Comparison of ENCODE assay signal across 12 cellular contexts in genomic region chr13:48402325-48402962, GRCh38. TPM values are rescaled to one million over a fixed set of nuclear protein-coding genes. Genes with fewer than 3 reads are reported as not detected.
A peak's percentile ranks its signal among the peaks of the same experiment; 100 is the strongest.
DNase-seq lines count a peak whose midpoint lies in the region; ATAC-seq and TF ChIP-seq lines count a peak whose summit lies in the region.
"Had no signal": no experiment of that assay in that cellular context is flagged by ENCODE, and none has a peak within 500 bp of the region (broad histone marks: within the 10 kb centered on the region; RNA-seq: fewer than 3 reads in every experiment).

No MANE protein-coding gene starts in this region.

- TF ChIP-seq CTCF in upper lobe of left lung (IDR thresholded peaks at IDR 0.05), result no peak

- peaks cover 29 to 68% (median 44%) of the 10 kb centered on the region in 4 donors for H3K4me1 ChIP-seq in upper lobe of left lung
- H3K4me1 ChIP-seq: SJCRH30 had no signal

- 65 to 76% methylated on average over 3 of the region's 3 CpGs for WGBS in upper lobe of left lung, 2 donors

- H3K4me3 ChIP-seq in upper lobe of left lung, result no peak overlapping the region
- H3K4me3 ChIP-seq: SJCRH30 had no signal

- no peaks in the 10 kb centered on the region for H3K27me3 ChIP-seq in upper lobe of left lung
- H3K27me3 ChIP-seq: SJCRH30 had no signal

- DNase-seq in Right ventricle myocardium superior, result no peak
- DNase-seq in cardiac septum (ENCODE audit: low spot score), result no peak
- DNase-seq in activated T-cell treated with anti-CD3 and anti-CD28 coated beads, Interleukin-2, amount 50 U/mL, for 48 hours, result peak; percentile 34 to 40
- DNase-seq in immature natural killer cell, result no peak
- DNase-seq in upper lobe of left lung, result no peak
- DNase-seq in COLO668 (lab: John Stamatoyannopoulos, UW; ENCODE audit: unreplicated experiment), result no peak
- no peak for DNase-seq in HuH-7 (ENCODE audit: low spot score)
- DNase-seq in NCI-H146 (lab: John Stamatoyannopoulos, UW), result no peak
- DNase-seq: GOT3, NCI-H2081 treated with DMSO at 0.1 percent for 48 hours, SJCRH30 had no signal

- no peaks in the 10 kb centered on the region for H3K9me3 ChIP-seq in upper lobe of left lung
- H3K9me3 ChIP-seq: SJCRH30 had no signal

- no peak for TF ChIP-seq EP300 in upper lobe of left lung (IDR thresholded peaks at IDR 0.05)

- peak overlapping the region; percentile 76 to 88 (median 82) for H3K27ac Mint-ChIP-seq in immature natural killer cell
- H3K27ac Mint-ChIP-seq: B cell had no signal

- intact Hi-C loops in Right ventricle myocardium superior (cut with DNase I) (no loop called here), cardiac septum (cut with DNase I) (loop anchor here (5.0 kb wide), 1 partner anchor 175 kb away; no protein-coding TSS in a partner anchor)

- H3K4me3 Mint-ChIP-seq in immature natural killer cell, result peak overlapping the region; percentile 39 to 74 (median 42)
- H3K4me3 Mint-ChIP-seq: B cell had no signal

- H3K27ac ChIP-seq in upper lobe of left lung, result peak overlapping the region in 3 of 4 donors; percentile 27 to 69 (median 58)
- H3K27ac ChIP-seq: SJCRH30 had no signal

- H3K9me3 Mint-ChIP-seq in immature natural killer cell, result no peaks in the 10 kb centered on the region

- peaks cover 0 to 2% (median 0%) of the 10 kb centered on the region in 3 donors for H3K27me3 Mint-ChIP-seq in immature natural killer cell (ENCODE audit: low read depth in 3 of 3)
- H3K27me3 Mint-ChIP-seq: B cell had no signal

- H3K4me1 Mint-ChIP-seq in immature natural killer cell, result peaks cover 42 to 80% of the 10 kb centered on the region in 2 donors

- no peak for TF ChIP-seq POLR2A in upper lobe of left lung (IDR thresholded peaks at IDR 0.05)

- ATAC-seq in Right ventricle myocardium superior (ENCODE audit: poor library complexity), result peak; percentile 5
- ATAC-seq in upper lobe of left lung (ENCODE audit: low FRiP score in 2 of 2), result no peak

- H3K36me3 ChIP-seq in upper lobe of left lung, result no peaks in the 10 kb centered on the region

- H3K36me3 Mint-ChIP-seq in immature natural killer cell, result no peaks in the 10 kb centered on the region

RNA-seq across cellular contexts. Expression of gene LPAR6, which starts 10.5 kb away (rescaled TPM):
- 10.3 TPM for total RNA-seq in Right ventricle myocardium superior
- 12.5 TPM for total RNA-seq in cardiac septum
- polyA plus RNA-seq in immature natural killer cell, result 10 to 100 TPM in 2 of 3 donors, 1 to 10 TPM in 1; 9.4 to 19.3 (median 14.6) TPM
- 10 to 100 TPM; 13.8 to 46.1 (median 19.0) TPM for total RNA-seq in upper lobe of left lung

Comparison
In these comparisons a context has a peak if more than half of its experiments do, and no peak if none do; other contexts are left out.
1. DNase-seq: peak in activated T-cell treated with anti-CD3 and anti-CD28 coated beads, Interleukin-2, amount 50 U/mL, for 48 hours (2 of 2); none in Right ventricle myocardium superior (single experiment), cardiac septum (single experiment), immature natural killer cell (0 of 3), upper lobe of left lung (0 of 2), COLO668 (single experiment), HuH-7 (single experiment) and NCI-H146 (single experiment).